2 cellular contexts compared by ENCODE assay signal in genomic region chr2:161190030-161190429, GRCh38.
TF ChIP-seq lines count a peak whose summit lies in the region.

No MANE protein-coding gene starts in this region.

TF ChIP-seq in GM23338, 12 proteins besides CTCF, POLR2A, EP300 and RAD21:
- TF ChIP-seq NANOG (IDR thresholded peaks at IDR 0.05; ENCODE audit: borderline replicate concordance), result peak; percentile 41; the same call in 1 of the 2 replicates
- TF ChIP-seq EZH2 (IDR thresholded peaks at IDR 0.05; ENCODE audit: low read depth, unreplicated experiment), result no peak

TF ChIP-seq in H1, 55 proteins besides CTCF, POLR2A, EP300 and RAD21:
- TF ChIP-seq SIX5 (IDR thresholded peaks at IDR 0.05; ENCODE audit: low read depth, low read length) (no peak), CHD7 (IDR thresholded peaks at IDR 0.05; ENCODE audit: insufficient replicate concordance, low read length) (peak; percentile 65), TAF1 (IDR thresholded peaks at IDR 0.05; ENCODE audit: low read depth, low read length) (no peak)
- TF ChIP-seq, protein P1, sequence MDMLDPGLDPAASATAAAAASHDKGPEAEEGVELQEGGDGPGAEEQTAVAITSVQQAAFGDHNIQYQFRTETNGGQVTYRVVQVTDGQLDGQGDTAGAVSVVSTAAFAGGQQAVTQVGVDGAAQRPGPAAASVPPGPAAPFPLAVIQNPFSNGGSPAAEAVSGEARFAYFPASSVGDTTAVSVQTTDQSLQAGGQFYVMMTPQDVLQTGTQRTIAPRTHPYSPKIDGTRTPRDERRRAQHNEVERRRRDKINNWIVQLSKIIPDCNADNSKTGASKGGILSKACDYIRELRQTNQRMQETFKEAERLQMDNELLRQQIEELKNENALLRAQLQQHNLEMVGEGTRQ (IDR thresholded peaks at IDR 0.05; ENCODE audit: low read length), result no peak
